ENCODE assay signal across 9 cellular contexts in genomic region chr5:97044057-97044456, GRCh38.
DNase-seq lines count a peak whose midpoint lies in the region; ATAC-seq and TF ChIP-seq lines count a peak whose summit lies in the region.
"Had no signal": no experiment of that assay in that cellular context is flagged by ENCODE, and none has a peak within 500 bp of the region (broad histone marks: within the 10 kb centered on the region; RNA-seq: fewer than 3 reads in every experiment).

No MANE protein-coding gene starts in this region.

- H2AK5ac ChIP-seq in trophoblast cell (ENCODE audit: low read length): no peak overlapping the region

- TF ChIP-seq CTCF in OCI-LY3 (IDR thresholded peaks at IDR 0.05; ENCODE audit: low read depth, low read length) (peak; percentile 16; the same call in 1 of the 2 replicates), fibroblast of villous mesenchyme (IDR thresholded peaks at IDR 0.05; ENCODE audit: insufficient read depth, low read depth, low read length) (peak; percentile 50)

- H3K18ac ChIP-seq in trophoblast cell (ENCODE audit: low read length): no peak overlapping the region

- peaks cover 11% of the 10 kb centered on the region for H3K4me1 ChIP-seq in OCI-LY3 (ENCODE audit: low read length)
- H3K4me1 ChIP-seq in trophoblast cell (ENCODE audit: control insufficient read depth in 1 of 2, insufficient read depth in 2 of 2, low read length in 2 of 2): peaks cover 11 to 15% of the 10 kb centered on the region in 2 experiments

- DNase-seq in EL: peak; percentile 23
- DNase-seq in fibroblast of villous mesenchyme (ENCODE audit: low read depth): peak; percentile 18
- peak; percentile 35 to 50 for DNase-seq in trophoblast cell
- DNase-seq in activated naive CD4-positive, alpha-beta T cell treated with anti-CD3 and anti-CD28 coated beads, Interleukin-2, amount 50 U/mL, for 16 hours: no peak
- no peak for DNase-seq in immature natural killer cell

- WGBS in trophoblast cell (ENCODE audit: extremely low coverage, insufficient coverage, insufficient read length): no CpG with 5 or more reads among the region's 2 CpGs

- no peak overlapping the region for H2AFZ ChIP-seq in OCI-LY3 (ENCODE audit: low read depth, low read length)
- H2AFZ ChIP-seq in trophoblast cell (ENCODE audit: insufficient read depth, low read length, poor library complexity): no peak overlapping the region

- no peaks in the 10 kb centered on the region for H3K36me3 Mint-ChIP-seq in immature natural killer cell
- H3K36me3 Mint-ChIP-seq: IgD-negative memory B cell had no signal

- peak overlapping the region; percentile 32 for H4K91ac ChIP-seq in trophoblast cell (ENCODE audit: low read depth, low read length)

- no peak overlapping the region for H4K8ac ChIP-seq in trophoblast cell (ENCODE audit: low read depth, low read length)

- H3K23ac ChIP-seq in trophoblast cell (ENCODE audit: low read length): no peak overlapping the region

- H2BK5ac ChIP-seq in trophoblast cell (ENCODE audit: low read depth, low read length, poor library complexity): no peak overlapping the region

- H3K27ac Mint-ChIP-seq in immature natural killer cell: peak overlapping the region in 1 of 6 donors; percentile 42

- peak overlapping the region; percentile 25 for H2BK12ac ChIP-seq in trophoblast cell (ENCODE audit: low read length)

- H3K9me3 Mint-ChIP-seq in immature natural killer cell: no peaks in the 10 kb centered on the region
- H3K9me3 Mint-ChIP-seq: IgD-negative memory B cell had no signal

- H3K4me3 ChIP-seq in OCI-LY3 (ENCODE audit: low read length) (no peak overlapping the region), fibroblast of villous mesenchyme (ENCODE audit: low read depth, low read length) (no peak overlapping the region), trophoblast cell (ENCODE audit: low read depth, low read length) (no peak overlapping the region)

- H3K27ac ChIP-seq in OCI-LY3 (ENCODE audit: low read length): no peak overlapping the region
- peak overlapping the region; percentile 4 for H3K27ac ChIP-seq in trophoblast cell (ENCODE audit: low read depth, low read length)

- H3K27me3 Mint-ChIP-seq in immature natural killer cell (ENCODE audit: low read depth in 3 of 3): peaks cover 0 to 4% (median 2%) of the 10 kb centered on the region in 3 donors
- H3K27me3 Mint-ChIP-seq: IgD-negative memory B cell had no signal

- H3K14ac ChIP-seq in trophoblast cell (ENCODE audit: low read length): no peak overlapping the region

- H3K4me2 ChIP-seq in OCI-LY3 (ENCODE audit: low read length) (no peak overlapping the region), trophoblast cell (ENCODE audit: low read length) (no peak overlapping the region)

- H3K36me3 ChIP-seq in OCI-LY3 (replicated peaks; ENCODE audit: low read depth, low read length) (no peaks in the 10 kb centered on the region), trophoblast cell (ENCODE audit: control insufficient read depth in 1 of 2, insufficient read depth in 2 of 2, low read length in 2 of 2) (no peaks in the 10 kb centered on the region)

- H3K4me1 Mint-ChIP-seq in immature natural killer cell: peaks cover 0 to 1% of the 10 kb centered on the region in 2 donors

- no peaks in the 10 kb centered on the region for H3K79me2 ChIP-seq in OCI-LY3 (ENCODE audit: low read length)
- H3K79me2 ChIP-seq in trophoblast cell (ENCODE audit: control insufficient read depth, insufficient read depth, low read length, poor library complexity): no peaks in the 10 kb centered on the region

- H3K4ac ChIP-seq in trophoblast cell (ENCODE audit: low read depth, low read length): no peak overlapping the region

- peaks cover 41% of the 10 kb centered on the region for H3K27me3 ChIP-seq in OCI-LY3 (ENCODE audit: low read depth, low read length)
- H3K27me3 ChIP-seq in trophoblast cell (ENCODE audit: insufficient read depth, low read length): no peaks in the 10 kb centered on the region

- H3K4me3 Mint-ChIP-seq in immature natural killer cell: no peak overlapping the region
- H3K4me3 Mint-ChIP-seq: IgD-negative memory B cell had no signal

- H2BK120ac ChIP-seq in trophoblast cell (ENCODE audit: insufficient read depth, low read length, poor library complexity): peak overlapping the region; percentile 13

- H3K9me3 ChIP-seq in OCI-LY3 (ENCODE audit: insufficient read depth, low read length) (no peaks in the 10 kb centered on the region), trophoblast cell (ENCODE audit: insufficient read depth, low read depth, low read length) (no peaks in the 10 kb centered on the region)

- peaks cover 1% of the 10 kb centered on the region for H3K79me1 ChIP-seq in trophoblast cell (ENCODE audit: low read length)

- H3K9ac ChIP-seq in OCI-LY3 (ENCODE audit: low read length): no peak overlapping the region
- no peak overlapping the region for H3K9ac ChIP-seq in trophoblast cell (ENCODE audit: low read length)

- ATAC-seq in HG03280 (IDR thresholded peaks at IDR 0.05; ENCODE audit: unreplicated experiment) (no peak), GM18907 (IDR thresholded peaks at IDR 0.05; ENCODE audit: unreplicated experiment) (no peak)

- H4K20me1 ChIP-seq in OCI-LY3 (ENCODE audit: insufficient read depth, low read length): no peaks in the 10 kb centered on the region

- H4K12ac ChIP-seq in trophoblast cell (ENCODE audit: low read depth, low read length): no peak overlapping the region

Comparison
In these comparisons a context has a peak if more than half of its experiments do, and no peak if none do; other contexts are left out.
1. DNase-seq: peak in EL (single experiment), fibroblast of villous mesenchyme (single experiment) and trophoblast cell (2 of 2); none in activated naive CD4-positive, alpha-beta T cell treated with anti-CD3 and anti-CD28 coated beads, Interleukin-2, amount 50 U/mL, for 16 hours (single experiment) and immature natural killer cell (0 of 3).